8 cellular contexts compared by ENCODE assay signal in the genomic region with DNA sequence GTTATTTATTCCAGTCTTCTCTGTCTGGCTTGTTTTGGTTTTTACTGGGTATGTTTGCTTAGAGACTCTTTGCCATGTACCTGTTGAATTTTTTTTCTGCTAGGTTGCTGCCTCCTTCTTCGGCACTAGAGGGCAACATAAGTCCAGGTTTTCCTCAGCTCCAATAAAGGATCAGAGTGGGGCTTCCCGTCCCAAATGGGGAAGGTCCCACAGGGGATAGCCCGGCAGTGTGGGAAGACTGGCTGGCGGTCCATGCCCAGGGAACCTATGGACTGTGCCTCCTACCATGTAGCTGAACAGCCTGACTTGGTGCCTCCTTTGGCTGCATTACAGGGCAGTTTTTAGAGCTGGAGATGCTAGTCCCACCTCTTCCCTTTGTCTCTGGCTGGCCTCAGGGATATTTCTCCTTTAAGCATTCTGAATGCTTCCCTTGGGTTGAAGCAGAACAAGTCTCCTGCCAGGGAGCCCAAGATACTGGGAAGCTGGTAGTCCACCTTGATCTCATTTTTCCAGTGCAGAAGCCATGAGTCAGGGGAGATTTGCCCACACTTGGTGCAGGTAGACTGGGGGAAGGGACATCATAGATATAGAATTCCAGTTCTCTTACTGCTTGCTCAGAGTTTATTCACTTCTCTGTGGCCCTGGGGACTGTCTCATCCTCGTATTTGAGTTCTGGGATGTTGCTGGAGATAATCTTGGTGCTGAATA.
DNase-seq lines count a peak whose midpoint lies in the region; ATAC-seq and TF ChIP-seq lines count a peak whose summit lies in the region.

No MANE protein-coding gene starts in this region.

- TF ChIP-seq POLR2A in thyroid gland (IDR thresholded peaks at IDR 0.05) = no peak

- 0 out of 2 replicates have a peak, but pooled peaks cover 5% of the 10 kb centered on the region for H4K20me1 ChIP-seq in GM23338 (replicated peaks; ENCODE audit: insufficient read depth)

- peaks cover 6% of the 10 kb centered on the region for H3K36me3 Mint-ChIP-seq in GM23338 (ENCODE audit: low read depth)

- H2AFZ ChIP-seq in GM23338 = no peak overlapping the region

- H3K79me2 ChIP-seq in GM23338 (replicated peaks; ENCODE audit: insufficient read depth) = no peaks in the 10 kb centered on the region

- H3K9me3 ChIP-seq in ascending aorta (peaks cover 0 to 11% of the 10 kb centered on the region in 2 donors), thyroid gland (no peaks in the 10 kb centered on the region)

- intact Hi-C loops in ascending aorta (cut with DNase I) (no loop called here), thyroid gland (cut with DNase I) (loop anchor here (10.0 kb wide), 2 partner anchors 157 to 267 kb away; no protein-coding TSS in a partner anchor)

- H3K9me3 Mint-ChIP-seq in GM23338 = peaks cover 14% of the 10 kb centered on the region

- ATAC-seq in GM23338 = peak; percentile 47

- peak; percentile 84 to 93 for TF ChIP-seq CTCF in GM23338 (conservative IDR thresholded peaks at IDR 0.05; ENCODE audit: low read depth in 2 of 2)
- peak in 2 of 3 experiments; percentile 35 to 46 for TF ChIP-seq CTCF in ascending aorta (IDR thresholded peaks at IDR 0.05)
- peak in 4 of 6 experiments; percentile 49 to 85 (median 62) for TF ChIP-seq CTCF in thyroid gland (IDR thresholded peaks at IDR 0.05)

- no peak overlapping the region for H3K27ac ChIP-seq in GM23338 (ENCODE audit: low read depth)
- H3K27ac ChIP-seq in ascending aorta = no peak overlapping the region
- no peak overlapping the region for H3K27ac ChIP-seq in thyroid gland

- peaks cover 9% of the 10 kb centered on the region for H3K4me1 Mint-ChIP-seq in GM23338

- H3K4me1 ChIP-seq in GM23338 (ENCODE audit: insufficient read depth) (no peaks in the 10 kb centered on the region), ascending aorta (no peaks in the 10 kb centered on the region), thyroid gland (peaks cover 6 to 11% of the 10 kb centered on the region in 2 donors)

- H3K27me3 ChIP-seq in GM23338 (ENCODE audit: insufficient read depth) = no peaks in the 10 kb centered on the region
- H3K27me3 ChIP-seq in ascending aorta = no peaks in the 10 kb centered on the region
- H3K27me3 ChIP-seq in thyroid gland = no peaks in the 10 kb centered on the region

- H3K36me3 ChIP-seq in GM23338 (ENCODE audit: insufficient read depth) = no peaks in the 10 kb centered on the region
- H3K36me3 ChIP-seq in ascending aorta = peaks cover 0 to 6% of the 10 kb centered on the region in 2 donors
- peaks cover 1 to 3% of the 10 kb centered on the region in 2 donors for H3K36me3 ChIP-seq in thyroid gland

- H3K27ac Mint-ChIP-seq in GM23338 = no peak overlapping the region

- WGBS in thyroid gland, 2 donors = 38 to 44% methylated on average over 5 of the region's 5 CpGs

- no peak overlapping the region for H3K4me2 ChIP-seq in GM23338

- no peak overlapping the region for H3K4me3 ChIP-seq in GM23338
- H3K4me3 ChIP-seq in ascending aorta = no peak overlapping the region
- no peak overlapping the region for H3K4me3 ChIP-seq in thyroid gland (replicated peaks in 1 of 3)

- H3K4me3 Mint-ChIP-seq in GM23338 = no peak overlapping the region

- peaks cover 14% of the 10 kb centered on the region for H3K27me3 Mint-ChIP-seq in GM23338 (ENCODE audit: insufficient read depth, low read depth, poor library complexity)

- DNase-seq in CMK (ENCODE audit: low read depth) (peak; percentile 37), GM23338 (ENCODE audit: low spot score) (peak; percentile 82), OCI-M1 (lab: John Stamatoyannopoulos, UW) (peak; percentile 80), ascending aorta (ENCODE audit: low spot score in 2 of 2) (peak; percentile 5 to 62), iris pigment epithelial cell (ENCODE audit: low read depth) (peak; percentile 62), thyroid gland (no peak), activated gamma-delta T cell (lab: John Stamatoyannopoulos, UW) (no peak), GM19238 (ENCODE audit: insufficient read length, low spot score) (no peak)

- no peaks in the 10 kb centered on the region for H3K9me2 ChIP-seq in GM23338 (ENCODE audit: insufficient read depth)

- no peaks in the 10 kb centered on the region for H3F3A ChIP-seq in GM23338 (replicated peaks; ENCODE audit: low read depth)

TF ChIP-seq in GM23338, 12 proteins besides CTCF, POLR2A, EP300 and RAD21 (continues in another document):
- TF ChIP-seq, protein P1, sequence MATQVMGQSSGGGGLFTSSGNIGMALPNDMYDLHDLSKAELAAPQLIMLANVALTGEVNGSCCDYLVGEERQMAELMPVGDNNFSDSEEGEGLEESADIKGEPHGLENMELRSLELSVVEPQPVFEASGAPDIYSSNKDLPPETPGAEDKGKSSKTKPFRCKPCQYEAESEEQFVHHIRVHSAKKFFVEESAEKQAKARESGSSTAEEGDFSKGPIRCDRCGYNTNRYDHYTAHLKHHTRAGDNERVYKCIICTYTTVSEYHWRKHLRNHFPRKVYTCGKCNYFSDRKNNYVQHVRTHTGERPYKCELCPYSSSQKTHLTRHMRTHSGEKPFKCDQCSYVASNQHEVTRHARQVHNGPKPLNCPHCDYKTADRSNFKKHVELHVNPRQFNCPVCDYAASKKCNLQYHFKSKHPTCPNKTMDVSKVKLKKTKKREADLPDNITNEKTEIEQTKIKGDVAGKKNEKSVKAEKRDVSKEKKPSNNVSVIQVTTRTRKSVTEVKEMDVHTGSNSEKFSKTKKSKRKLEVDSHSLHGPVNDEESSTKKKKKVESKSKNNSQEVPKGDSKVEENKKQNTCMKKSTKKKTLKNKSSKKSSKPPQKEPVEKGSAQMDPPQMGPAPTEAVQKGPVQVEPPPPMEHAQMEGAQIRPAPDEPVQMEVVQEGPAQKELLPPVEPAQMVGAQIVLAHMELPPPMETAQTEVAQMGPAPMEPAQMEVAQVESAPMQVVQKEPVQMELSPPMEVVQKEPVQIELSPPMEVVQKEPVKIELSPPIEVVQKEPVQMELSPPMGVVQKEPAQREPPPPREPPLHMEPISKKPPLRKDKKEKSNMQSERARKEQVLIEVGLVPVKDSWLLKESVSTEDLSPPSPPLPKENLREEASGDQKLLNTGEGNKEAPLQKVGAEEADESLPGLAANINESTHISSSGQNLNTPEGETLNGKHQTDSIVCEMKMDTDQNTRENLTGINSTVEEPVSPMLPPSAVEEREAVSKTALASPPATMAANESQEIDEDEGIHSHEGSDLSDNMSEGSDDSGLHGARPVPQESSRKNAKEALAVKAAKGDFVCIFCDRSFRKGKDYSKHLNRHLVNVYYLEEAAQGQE (IDR thresholded peaks at IDR 0.05; ENCODE audit: unreplicated experiment) = no peak
- TF ChIP-seq ZNF462 (CRISPR knock-in tag; IDR thresholded peaks at IDR 0.05) (no peak), NANOG (IDR thresholded peaks at IDR 0.05; ENCODE audit: borderline replicate concordance) (no peak)

Comparison
In these comparisons a context has a peak if more than half of its experiments do, and no peak if none do; other contexts are left out.
1. DNase-seq: peak in CMK (single experiment), GM23338 (single experiment), OCI-M1 (single experiment), ascending aorta (2 of 2) and iris pigment epithelial cell (single experiment); none in thyroid gland (0 of 2), activated gamma-delta T cell (single experiment) and GM19238 (single experiment).
2. Peak in every context shown above with its lines, with median percentiles within 50 percentile points of each other: CTCF ChIP-seq.